ENCODE assay signal across 27 cellular contexts in the genomic region with DNA sequence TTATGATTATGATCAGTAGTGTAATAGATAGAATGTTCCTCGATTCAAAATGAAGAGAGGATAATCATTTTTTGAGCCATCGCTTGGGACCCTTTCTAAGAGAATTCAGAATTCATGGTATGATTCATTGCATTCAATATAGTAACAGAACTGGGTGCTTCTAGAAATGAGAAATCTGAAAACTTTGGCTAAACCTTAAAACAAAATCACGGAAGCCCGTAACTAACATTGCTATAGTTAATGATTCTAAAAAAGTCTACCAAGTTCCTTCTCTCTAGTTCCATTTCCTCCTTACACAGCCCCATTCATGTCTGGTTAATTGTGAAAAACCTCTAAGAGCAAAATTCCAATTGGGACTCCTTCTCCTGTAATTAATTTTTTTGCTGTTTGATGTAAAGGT.
DNase-seq lines count a peak whose midpoint lies in the region; ATAC-seq and TF ChIP-seq lines count a peak whose summit lies in the region.
"Had no signal": no experiment of that assay in that cellular context is flagged by ENCODE, and none has a peak within 500 bp of the region (broad histone marks: within the 10 kb centered on the region; RNA-seq: fewer than 3 reads in every experiment).

No MANE protein-coding gene starts in this region.

- no peak overlapping the region for H3K27ac ChIP-seq in foreskin keratinocyte
- H3K27ac ChIP-seq: esophagus squamous epithelium, hepatocyte, thyroid gland had no signal

- no peaks in the 10 kb centered on the region for H3K27me3 ChIP-seq in foreskin keratinocyte
- H3K27me3 ChIP-seq: esophagus squamous epithelium, hepatocyte, MG63, thyroid gland had no signal

- DNase-seq in GM12864 (ENCODE audit: low read depth) (peak; percentile 5), NCI-H748 (lab: John Stamatoyannopoulos, UW; ENCODE audit: unreplicated experiment) (no peak), NCI-H510A treated with DMSO at 0.1 percent for 48 hours (lab: John Stamatoyannopoulos, UW) (no peak), foreskin keratinocyte (no peak)
- DNase-seq: activated CD4-positive, alpha-beta T cell treated with anti-CD3 and anti-CD28 coated beads for 36 hours; activated gamma-delta T cell; activated naive CD8-positive, alpha-beta T cell treated with anti-CD3 and anti-CD28 coated beads, Interleukin-2, amount 10 ng/mL, durations not matched to agents 7 days and 5 days; CD4-positive, alpha-beta memory T cell; DMS 273 treated with DMSO at 0.1 percent for 48 hours; esophagus squamous epithelium; HCEC 1CT; KBM-7; MG63; NCI-H1417 treated with DMSO at 0.1 percent for 48 hours; NCI-H2081; NCI-H2227 treated with DMSO at 0.1 percent for 48 hours; NCI-H748 treated with DMSO at 0.1 percent for 48 hours; OCI-M1; small intestine; stimulated activated CD8-positive, alpha-beta memory T cell treated with anti-CD3 and anti-CD28 coated beads, Interleukin-4, amount 100 ng/mL, for 48 hours; stimulated activated naive CD8-positive, alpha-beta T cell treated with anti-CD3 and anti-CD28 coated beads, Interleukin-15, amount 100 ng/mL, for 72 hours; thyroid gland had no signal

- no peaks in the 10 kb centered on the region for H3K4me1 ChIP-seq in foreskin keratinocyte
- H3K4me1 ChIP-seq: esophagus squamous epithelium, thyroid gland had no signal

- TF ChIP-seq CTCF in GM12864 (IDR thresholded peaks at IDR 0.05; ENCODE audit: low read depth, low read length, missing control alignments): no peak
- TF ChIP-seq CTCF in foreskin keratinocyte (conservative IDR thresholded peaks at IDR 0.05): no peak

- H3K4me3 ChIP-seq in GM12864 (ENCODE audit: low read depth, low read length): no peak overlapping the region
- H3K4me3 ChIP-seq: esophagus squamous epithelium, hepatocyte, MG63, thyroid gland had no signal

- ATAC-seq in GM19035 (IDR thresholded peaks at IDR 0.05; ENCODE audit: unreplicated experiment): peak; percentile 52
- peak; percentile 50 for ATAC-seq in HG02678 (IDR thresholded peaks at IDR 0.05; ENCODE audit: unreplicated experiment)
- peak; percentile 71 for ATAC-seq in HG03571 (IDR thresholded peaks at IDR 0.05; ENCODE audit: unreplicated experiment)
- no peak for ATAC-seq in HG03280 (IDR thresholded peaks at IDR 0.05; ENCODE audit: unreplicated experiment)
- ATAC-seq in foreskin keratinocyte: no peak
- ATAC-seq: activated CD4-positive, alpha-beta T cell treated with anti-CD3 and anti-CD28 coated beads for 36 hours; stimulated activated naive CD8-positive, alpha-beta T cell treated with anti-CD3 and anti-CD28 coated beads, Interleukin-15, amount 100 ng/mL, for 72 hours had no signal

Comparison
In these comparisons a context has a peak if more than half of its experiments do, and no peak if none do; other contexts are left out.
1. ATAC-seq: peak in GM19035 (single experiment), HG02678 (single experiment) and HG03571 (single experiment); none in HG03280 (single experiment) and foreskin keratinocyte (single experiment).